7 cellular contexts compared by ENCODE assay signal in the genomic region with DNA sequence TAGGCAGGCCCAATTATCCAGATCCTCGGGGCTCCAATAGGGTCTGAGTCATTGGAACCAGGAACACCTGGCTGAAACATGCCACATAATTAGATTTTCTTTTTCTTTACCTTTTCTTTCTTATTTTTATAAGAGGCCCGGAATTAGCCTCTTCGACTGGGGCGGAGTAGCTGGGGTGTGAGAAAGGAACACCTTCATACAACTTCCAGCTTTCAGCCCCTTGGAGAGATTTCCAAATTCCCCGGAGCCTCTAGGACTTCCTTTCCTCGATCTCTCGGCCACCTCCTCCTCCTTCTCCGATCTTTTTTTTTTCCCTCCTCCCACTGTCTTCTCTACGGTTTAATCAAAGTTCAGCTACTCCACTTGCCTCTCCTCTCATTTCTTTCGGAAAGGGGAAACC.
DNase-seq lines count a peak whose midpoint lies in the region; TF ChIP-seq lines count a peak whose summit lies in the region.
"Not testable (repeated sequence)": the region's sequence is repeated elsewhere in the genome, so short reads cannot be mapped to it uniquely, and the experiment has no call there.

No MANE protein-coding gene starts in this region.

- intact Hi-C loops in head of caudate nucleus (cut with DNase I); prostate gland (cut with DNase I): not testable (repeated sequence)

- not testable (repeated sequence) for H3K9me3 Mint-ChIP-seq in mesothelial cell of epicardium

- TF ChIP-seq POLR2A in prostate gland (IDR thresholded peaks at IDR 0.05); suprapubic skin (IDR thresholded peaks at IDR 0.05): not testable (repeated sequence)

- not testable (repeated sequence) for H3K9me3 ChIP-seq in prostate gland, suprapubic skin

- TF ChIP-seq CTCF in choroid plexus epithelial cell (conservative IDR thresholded peaks at IDR 0.05; ENCODE audit: low read depth, low read length); mesothelial cell of epicardium (IDR thresholded peaks at IDR 0.05; ENCODE audit: unreplicated experiment); prostate gland (IDR thresholded peaks at IDR 0.05); suprapubic skin (IDR thresholded peaks at IDR 0.05): not testable (repeated sequence)

- 24% methylated on average over 8 of the region's 10 CpGs for WGBS in prostate gland
- 74% methylated on average over 5 of the region's 10 CpGs for WGBS in suprapubic skin

- DNase-seq in HT1080 (ENCODE audit: low read depth): peak; percentile 0
- DNase-seq in activated T-cell treated with anti-CD3 and anti-CD28 coated beads, Interleukin-2, amount 50 U/mL, for 48 hours: peak; percentile 10 to 13
- DNase-seq in choroid plexus epithelial cell (ENCODE audit: low read depth): peak; percentile 8
- peak in 39 of 42 donors; percentile 0 to 58 (median 12) for DNase-seq in head of caudate nucleus
- DNase-seq in mesothelial cell of epicardium (ENCODE audit: low spot score in 2 of 2, unreplicated experiment in 2 of 2): peak; percentile 18 to 63
- DNase-seq in prostate gland (ENCODE audit: low spot score): peak; percentile 5
- DNase-seq in suprapubic skin (ENCODE audit: low spot score in 2 of 2): peak; percentile 17 to 34

- H3K4me3 ChIP-seq in choroid plexus epithelial cell (ENCODE audit: low read depth, low read length); prostate gland; suprapubic skin: not testable (repeated sequence)

- peak overlapping the region in 1 of 2 donors; percentile 32 for H3K27ac ChIP-seq in prostate gland
- not testable (repeated sequence) for H3K27ac ChIP-seq in suprapubic skin

- H3K27me3 ChIP-seq in prostate gland (replicated peaks; ENCODE audit: insufficient read depth); suprapubic skin: not testable (repeated sequence)

- H3K27ac Mint-ChIP-seq in mesothelial cell of epicardium: peak overlapping the region; percentile 96

- H3K27me3 Mint-ChIP-seq in mesothelial cell of epicardium (ENCODE audit: low read depth): not testable (repeated sequence)

- H3K4me3 Mint-ChIP-seq in mesothelial cell of epicardium: peak overlapping the region; percentile 57

- not testable (repeated sequence) for H3K36me3 ChIP-seq in prostate gland, suprapubic skin

- not testable (repeated sequence) for TF ChIP-seq EP300 in suprapubic skin (IDR thresholded peaks at IDR 0.05)

- H3K4me1 ChIP-seq in prostate gland (replicated peaks); suprapubic skin: not testable (repeated sequence)

- H3K36me3 Mint-ChIP-seq in mesothelial cell of epicardium: not testable (repeated sequence)

- H3K4me1 Mint-ChIP-seq in mesothelial cell of epicardium: not testable (repeated sequence)
